ENCODE assay signal across 1 cellular context in genomic region chr10:50621981-50622496, GRCh38.
TF ChIP-seq lines count a peak whose summit lies in the region.

No MANE protein-coding gene starts in this region.

TF ChIP-seq in GM12878, 131 proteins besides CTCF, POLR2A, EP300 and RAD21 (continued from another document and continues in another):
- TF ChIP-seq HDGF (IDR thresholded peaks at IDR 0.05) (peak; percentile 89), RELB (IDR thresholded peaks at IDR 0.05; ENCODE audit: low read depth) (peak; percentile 40; the same call in 1 of the 2 replicates), RBBP5 (conservative IDR thresholded peaks at IDR 0.05) (no peak), CHD2 (IDR thresholded peaks at IDR 0.05; ENCODE audit: borderline replicate concordance, low read depth, low read length) (peak; percentile 64; the same call in 1 of the 2 replicates), MLLT1 (IDR thresholded peaks at IDR 0.05) (peak; percentile 77), MTA2 (IDR thresholded peaks at IDR 0.05; ENCODE audit: low read depth) (peak; percentile 57; the same call in 1 of the 2 replicates), NBN (IDR thresholded peaks at IDR 0.05) (peak; percentile 79), ZNF384 (IDR thresholded peaks at IDR 0.05; ENCODE audit: borderline replicate concordance, low read depth, low read length) (no peak), KAT2A (conservative IDR thresholded peaks at IDR 0.05; ENCODE audit: control insufficient read depth, low read depth, low read length) (no peak), SIX5 (IDR thresholded peaks at IDR 0.05; ENCODE audit: low read depth, low read length, severe bottlenecking) (no peak), LARP7 (IDR thresholded peaks at IDR 0.05) (0 out of 2 replicates have a peak, but pooled peaks have one; percentile 29), POLR2AphosphoS2 (IDR thresholded peaks at IDR 0.05; ENCODE audit: low read depth, low read length) (no peak), CEBPB (IDR thresholded peaks at IDR 0.05; ENCODE audit: borderline replicate concordance in 1 of 2, low read depth in 2 of 2, low read length in 2 of 2) (no peak), HDAC6 (IDR thresholded peaks at IDR 0.05; ENCODE audit: unreplicated experiment) (no peak), ZNF592 (IDR thresholded peaks at IDR 0.05) (no peak), EGR1 (IDR thresholded peaks at IDR 0.05; ENCODE audit: borderline replicate concordance in 1 of 2, low read depth in 2 of 2, low read length in 2 of 2) (no peak), SP1 (IDR thresholded peaks at IDR 0.05; ENCODE audit: low read depth, low read length) (no peak), RCOR1 (conservative IDR thresholded peaks at IDR 0.05; ENCODE audit: low read depth, low read length) (no peak), MXI1 (IDR thresholded peaks at IDR 0.05; ENCODE audit: low read depth, low read length) (peak; percentile 12; the same call in 1 of the 2 replicates), ETV6 (conservative IDR thresholded peaks at IDR 0.05 in 1 of 2, IDR thresholded peaks at IDR 0.05 in 1 of 2; ENCODE audit: borderline replicate concordance in 1 of 2, low read depth in 1 of 2) (no peak), SREBF2 (IDR thresholded peaks at IDR 0.05; ENCODE audit: low read length) (no peak), SMC3 (IDR thresholded peaks at IDR 0.05; ENCODE audit: borderline replicate concordance, low read length) (peak; percentile 34), E2F8 (IDR thresholded peaks at IDR 0.05; ENCODE audit: low read depth, partially characterized antibody) (no peak), ZNF687 (IDR thresholded peaks at IDR 0.05) (peak; percentile 22; the same call in 1 of the 2 replicates), NFYA (IDR thresholded peaks at IDR 0.05; ENCODE audit: borderline replicate concordance, low read depth, low read length) (no peak), IKZF1 (conservative IDR thresholded peaks at IDR 0.05) (peak; percentile 82), ZBTB33 (IDR thresholded peaks at IDR 0.05) (no peak), GATAD2B (conservative IDR thresholded peaks at IDR 0.05; ENCODE audit: low read depth) (peak; percentile 57), TCF3 (IDR thresholded peaks at IDR 0.05; ENCODE audit: borderline replicate concordance, insufficient read depth, low read depth, low read length) (peak; percentile 89), SIN3A (IDR thresholded peaks at IDR 0.05; ENCODE audit: low read depth, low read length) (no peak), CBX5 (IDR thresholded peaks at IDR 0.05; ENCODE audit: low read depth) (0 out of 2 replicates have a peak, but pooled peaks have one; percentile 19)
- TF ChIP-seq, protein P1, sequence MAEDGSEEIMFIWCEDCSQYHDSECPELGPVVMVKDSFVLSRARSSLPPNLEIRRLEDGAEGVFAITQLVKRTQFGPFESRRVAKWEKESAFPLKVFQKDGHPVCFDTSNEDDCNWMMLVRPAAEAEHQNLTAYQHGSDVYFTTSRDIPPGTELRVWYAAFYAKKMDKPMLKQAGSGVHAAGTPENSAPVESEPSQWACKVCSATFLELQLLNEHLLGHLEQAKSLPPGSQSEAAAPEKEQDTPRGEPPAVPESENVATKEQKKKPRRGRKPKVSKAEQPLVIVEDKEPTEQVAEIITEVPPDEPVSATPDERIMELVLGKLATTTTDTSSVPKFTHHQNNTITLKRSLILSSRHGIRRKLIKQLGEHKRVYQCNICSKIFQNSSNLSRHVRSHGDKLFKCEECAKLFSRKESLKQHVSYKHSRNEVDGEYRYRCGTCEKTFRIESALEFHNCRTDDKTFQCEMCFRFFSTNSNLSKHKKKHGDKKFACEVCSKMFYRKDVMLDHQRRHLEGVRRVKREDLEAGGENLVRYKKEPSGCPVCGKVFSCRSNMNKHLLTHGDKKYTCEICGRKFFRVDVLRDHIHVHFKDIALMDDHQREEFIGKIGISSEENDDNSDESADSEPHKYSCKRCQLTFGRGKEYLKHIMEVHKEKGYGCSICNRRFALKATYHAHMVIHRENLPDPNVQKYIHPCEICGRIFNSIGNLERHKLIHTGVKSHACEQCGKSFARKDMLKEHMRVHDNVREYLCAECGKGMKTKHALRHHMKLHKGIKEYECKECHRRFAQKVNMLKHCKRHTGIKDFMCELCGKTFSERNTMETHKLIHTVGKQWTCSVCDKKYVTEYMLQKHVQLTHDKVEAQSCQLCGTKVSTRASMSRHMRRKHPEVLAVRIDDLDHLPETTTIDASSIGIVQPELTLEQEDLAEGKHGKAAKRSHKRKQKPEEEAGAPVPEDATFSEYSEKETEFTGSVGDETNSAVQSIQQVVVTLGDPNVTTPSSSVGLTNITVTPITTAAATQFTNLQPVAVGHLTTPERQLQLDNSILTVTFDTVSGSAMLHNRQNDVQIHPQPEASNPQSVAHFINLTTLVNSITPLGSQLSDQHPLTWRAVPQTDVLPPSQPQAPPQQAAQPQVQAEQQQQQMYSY (CRISPR knock-in tag; IDR thresholded peaks at IDR 0.05), result no peak
- TF ChIP-seq, protein P2, sequence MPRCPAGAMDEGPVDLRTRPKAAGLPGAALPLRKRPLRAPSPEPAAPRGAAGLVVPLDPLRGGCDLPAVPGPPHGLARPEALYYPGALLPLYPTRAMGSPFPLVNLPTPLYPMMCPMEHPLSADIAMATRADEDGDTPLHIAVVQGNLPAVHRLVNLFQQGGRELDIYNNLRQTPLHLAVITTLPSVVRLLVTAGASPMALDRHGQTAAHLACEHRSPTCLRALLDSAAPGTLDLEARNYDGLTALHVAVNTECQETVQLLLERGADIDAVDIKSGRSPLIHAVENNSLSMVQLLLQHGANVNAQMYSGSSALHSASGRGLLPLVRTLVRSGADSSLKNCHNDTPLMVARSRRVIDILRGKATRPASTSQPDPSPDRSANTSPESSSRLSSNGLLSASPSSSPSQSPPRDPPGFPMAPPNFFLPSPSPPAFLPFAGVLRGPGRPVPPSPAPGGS (IDR thresholded peaks at IDR 0.05; ENCODE audit: borderline replicate concordance, insufficient read depth, low read depth, low read length, poor library complexity, severe bottlenecking), result no peak
